ENCODE assay signal across 1 cellular context in genomic region chr19:31937983-31938382, GRCh38.
TF ChIP-seq lines count a peak whose summit lies in the region.

No MANE protein-coding gene starts in this region.

TF ChIP-seq in GM23338, 12 proteins besides CTCF, POLR2A, EP300 and RAD21 (continued from another document):
- TF ChIP-seq REST (IDR thresholded peaks at IDR 0.05; ENCODE audit: unreplicated experiment) = no peak
- TF ChIP-seq CREB1 (CRISPR knock-in tag; IDR thresholded peaks at IDR 0.05; ENCODE audit: low read depth) = no peak
- no peak for TF ChIP-seq ZNF114 (CRISPR knock-in tag; IDR thresholded peaks at IDR 0.05)
- no peak for TF ChIP-seq STAT1 (IDR thresholded peaks at IDR 0.05; ENCODE audit: unreplicated experiment)
- no peak for TF ChIP-seq NANOG (IDR thresholded peaks at IDR 0.05; ENCODE audit: borderline replicate concordance)
- no peak for TF ChIP-seq ZNF331 (CRISPR knock-in tag; IDR thresholded peaks at IDR 0.05; ENCODE audit: low read depth)
- no peak for TF ChIP-seq EZH2 (IDR thresholded peaks at IDR 0.05; ENCODE audit: low read depth, unreplicated experiment)
- no peak for TF ChIP-seq EZH2phosphoT487 (IDR thresholded peaks at IDR 0.05; ENCODE audit: unreplicated experiment)
- TF ChIP-seq POLR2AphosphoS5 (IDR thresholded peaks at IDR 0.05; ENCODE audit: low read depth) = no peak
TF ChIP-seq in GM23338: peak in this region for 0.
